2 cellular contexts compared by ENCODE assay signal in the genomic region with DNA sequence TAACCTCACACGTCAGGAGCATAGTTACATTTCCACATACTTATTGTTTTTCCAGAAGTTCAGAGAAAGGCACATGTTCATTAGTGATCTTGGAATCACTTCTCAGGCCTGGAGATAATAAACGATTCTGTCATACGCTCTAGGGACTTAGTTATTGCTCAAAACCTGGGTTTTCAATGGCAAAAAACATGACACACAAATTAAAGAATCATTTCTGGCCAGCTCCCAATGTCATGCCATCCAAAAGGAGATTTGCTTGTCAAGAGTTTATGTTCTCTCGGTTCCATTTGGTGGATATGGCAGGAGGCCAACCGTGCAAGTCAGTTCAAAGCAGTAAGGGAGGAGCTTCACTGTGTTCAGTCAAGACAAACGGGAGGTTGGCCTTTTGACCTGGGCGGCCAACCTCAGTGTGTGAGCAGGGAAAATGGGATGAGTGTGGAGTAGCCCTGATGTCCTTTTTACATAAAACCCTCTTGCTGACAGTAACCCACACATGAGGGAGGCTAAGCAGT.
TF ChIP-seq lines count a peak whose summit lies in the region.

No MANE protein-coding gene starts in this region.

TF ChIP-seq in IMR-90, 13 proteins besides CTCF, POLR2A, EP300 and RAD21:
- TF ChIP-seq FOS (IDR thresholded peaks at IDR 0.05; ENCODE audit: low read depth, low read length), result no peak
- TF ChIP-seq, protein P1, sequence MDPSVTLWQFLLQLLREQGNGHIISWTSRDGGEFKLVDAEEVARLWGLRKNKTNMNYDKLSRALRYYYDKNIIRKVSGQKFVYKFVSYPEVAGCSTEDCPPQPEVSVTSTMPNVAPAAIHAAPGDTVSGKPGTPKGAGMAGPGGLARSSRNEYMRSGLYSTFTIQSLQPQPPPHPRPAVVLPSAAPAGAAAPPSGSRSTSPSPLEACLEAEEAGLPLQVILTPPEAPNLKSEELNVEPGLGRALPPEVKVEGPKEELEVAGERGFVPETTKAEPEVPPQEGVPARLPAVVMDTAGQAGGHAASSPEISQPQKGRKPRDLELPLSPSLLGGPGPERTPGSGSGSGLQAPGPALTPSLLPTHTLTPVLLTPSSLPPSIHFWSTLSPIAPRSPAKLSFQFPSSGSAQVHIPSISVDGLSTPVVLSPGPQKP (IDR thresholded peaks at IDR 0.05; ENCODE audit: borderline replicate concordance, low read depth, low read length), result no peak
- no peak for TF ChIP-seq CHD1 (IDR thresholded peaks at IDR 0.05; ENCODE audit: low read depth, low read length)
- TF ChIP-seq CEBPB (IDR thresholded peaks at IDR 0.05; ENCODE audit: low read depth, low read length), result no peak
- no peak for TF ChIP-seq MAZ (IDR thresholded peaks at IDR 0.05; ENCODE audit: borderline replicate concordance, low read depth, low read length)
- TF ChIP-seq MAFK (IDR thresholded peaks at IDR 0.05; ENCODE audit: low read depth, low read length), result no peak
- no peak for TF ChIP-seq RFX5 (IDR thresholded peaks at IDR 0.05; ENCODE audit: low read depth, low read length)
- TF ChIP-seq SMC3 (IDR thresholded peaks at IDR 0.05; ENCODE audit: low read depth, low read length), result no peak
- TF ChIP-seq, protein P2, sequence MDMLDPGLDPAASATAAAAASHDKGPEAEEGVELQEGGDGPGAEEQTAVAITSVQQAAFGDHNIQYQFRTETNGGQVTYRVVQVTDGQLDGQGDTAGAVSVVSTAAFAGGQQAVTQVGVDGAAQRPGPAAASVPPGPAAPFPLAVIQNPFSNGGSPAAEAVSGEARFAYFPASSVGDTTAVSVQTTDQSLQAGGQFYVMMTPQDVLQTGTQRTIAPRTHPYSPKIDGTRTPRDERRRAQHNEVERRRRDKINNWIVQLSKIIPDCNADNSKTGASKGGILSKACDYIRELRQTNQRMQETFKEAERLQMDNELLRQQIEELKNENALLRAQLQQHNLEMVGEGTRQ (IDR thresholded peaks at IDR 0.05; ENCODE audit: low read depth, low read length), result no peak
- no peak for TF ChIP-seq BHLHE40 (IDR thresholded peaks at IDR 0.05; ENCODE audit: low read depth, low read length)
- TF ChIP-seq RCOR1 (IDR thresholded peaks at IDR 0.05; ENCODE audit: insufficient replicate concordance, low read length), result no peak
- no peak for TF ChIP-seq MXI1 (IDR thresholded peaks at IDR 0.05; ENCODE audit: borderline replicate concordance, low read depth, low read length)
- TF ChIP-seq NFE2L2 (IDR thresholded peaks at IDR 0.05; ENCODE audit: low read depth, low read length), result no peak

TF ChIP-seq in K562, 482 proteins besides CTCF, POLR2A, EP300 and RAD21:
- TF ChIP-seq, protein P3, sequence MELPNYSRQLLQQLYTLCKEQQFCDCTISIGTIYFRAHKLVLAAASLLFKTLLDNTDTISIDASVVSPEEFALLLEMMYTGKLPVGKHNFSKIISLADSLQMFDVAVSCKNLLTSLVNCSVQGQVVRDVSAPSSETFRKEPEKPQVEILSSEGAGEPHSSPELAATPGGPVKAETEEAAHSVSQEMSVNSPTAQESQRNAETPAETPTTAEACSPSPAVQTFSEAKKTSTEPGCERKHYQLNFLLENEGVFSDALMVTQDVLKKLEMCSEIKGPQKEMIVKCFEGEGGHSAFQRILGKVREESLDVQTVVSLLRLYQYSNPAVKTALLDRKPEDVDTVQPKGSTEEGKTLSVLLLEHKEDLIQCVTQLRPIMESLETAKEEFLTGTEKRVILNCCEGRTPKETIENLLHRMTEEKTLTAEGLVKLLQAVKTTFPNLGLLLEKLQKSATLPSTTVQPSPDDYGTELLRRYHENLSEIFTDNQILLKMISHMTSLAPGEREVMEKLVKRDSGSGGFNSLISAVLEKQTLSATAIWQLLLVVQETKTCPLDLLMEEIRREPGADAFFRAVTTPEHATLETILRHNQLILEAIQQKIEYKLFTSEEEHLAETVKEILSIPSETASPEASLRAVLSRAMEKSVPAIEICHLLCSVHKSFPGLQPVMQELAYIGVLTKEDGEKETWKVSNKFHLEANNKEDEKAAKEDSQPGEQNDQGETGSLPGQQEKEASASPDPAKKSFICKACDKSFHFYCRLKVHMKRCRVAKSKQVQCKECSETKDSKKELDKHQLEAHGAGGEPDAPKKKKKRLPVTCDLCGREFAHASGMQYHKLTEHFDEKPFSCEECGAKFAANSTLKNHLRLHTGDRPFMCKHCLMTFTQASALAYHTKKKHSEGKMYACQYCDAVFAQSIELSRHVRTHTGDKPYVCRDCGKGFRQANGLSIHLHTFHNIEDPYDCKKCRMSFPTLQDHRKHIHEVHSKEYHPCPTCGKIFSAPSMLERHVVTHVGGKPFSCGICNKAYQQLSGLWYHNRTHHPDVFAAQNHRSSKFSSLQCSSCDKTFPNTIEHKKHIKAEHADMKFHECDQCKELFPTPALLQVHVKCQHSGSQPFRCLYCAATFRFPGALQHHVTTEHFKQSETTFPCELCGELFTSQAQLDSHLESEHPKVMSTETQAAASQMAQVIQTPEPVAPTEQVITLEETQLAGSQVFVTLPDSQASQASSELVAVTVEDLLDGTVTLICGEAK (IDR thresholded peaks at IDR 0.05), result no peak
- TF ChIP-seq, protein P3 (CRISPR knock-in tag; IDR thresholded peaks at IDR 0.05), result no peak
- peak; percentile 35; the same call in 1 of the 2 replicates for TF ChIP-seq NFIC (IDR thresholded peaks at IDR 0.05)
